1 cellular context compared by ENCODE assay signal in genomic region chr3:154132777-154133375, GRCh38.
A peak's percentile ranks its signal among the peaks of the same experiment; 100 is the strongest.
TF ChIP-seq lines count a peak whose summit lies in the region.

No MANE protein-coding gene starts in this region.

TF ChIP-seq in HEK293, 187 proteins besides CTCF, POLR2A, EP300 and RAD21 (continued from another document and continues in another):
- TF ChIP-seq, protein P1, sequence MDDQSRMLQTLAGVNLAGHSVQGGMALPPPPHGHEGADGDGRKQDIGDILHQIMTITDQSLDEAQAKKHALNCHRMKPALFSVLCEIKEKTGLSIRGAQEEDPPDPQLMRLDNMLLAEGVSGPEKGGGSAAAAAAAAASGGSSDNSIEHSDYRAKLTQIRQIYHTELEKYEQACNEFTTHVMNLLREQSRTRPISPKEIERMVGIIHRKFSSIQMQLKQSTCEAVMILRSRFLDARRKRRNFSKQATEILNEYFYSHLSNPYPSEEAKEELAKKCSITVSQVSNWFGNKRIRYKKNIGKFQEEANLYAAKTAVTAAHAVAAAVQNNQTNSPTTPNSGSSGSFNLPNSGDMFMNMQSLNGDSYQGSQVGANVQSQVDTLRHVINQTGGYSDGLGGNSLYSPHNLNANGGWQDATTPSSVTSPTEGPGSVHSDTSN (CRISPR knock-in tag; IDR thresholded peaks at IDR 0.05) = no peak
- TF ChIP-seq OVOL3 (tag by site-specific recombination; IDR thresholded peaks at IDR 0.05) = peak; percentile 77; the same call in 1 of the 2 replicates
- peak; percentile 89 for TF ChIP-seq OSR2 (tag by site-specific recombination; IDR thresholded peaks at IDR 0.05)
- TF ChIP-seq ZNF488 (tag by site-specific recombination; IDR thresholded peaks at IDR 0.05) = no peak
- TF ChIP-seq ZNF549 (tag by site-specific recombination; IDR thresholded peaks at IDR 0.05) = no peak
- no peak for TF ChIP-seq ZNF837 (tag by site-specific recombination; IDR thresholded peaks at IDR 0.05)
- no peak for TF ChIP-seq SP3 (tag by site-specific recombination; IDR thresholded peaks at IDR 0.05)
- no peak for TF ChIP-seq GLIS2 (tag by site-specific recombination; IDR thresholded peaks at IDR 0.05)
- no peak for TF ChIP-seq ZNF138 (tag by site-specific recombination; IDR thresholded peaks at IDR 0.05; ENCODE audit: borderline replicate concordance)
- TF ChIP-seq, protein P2, sequence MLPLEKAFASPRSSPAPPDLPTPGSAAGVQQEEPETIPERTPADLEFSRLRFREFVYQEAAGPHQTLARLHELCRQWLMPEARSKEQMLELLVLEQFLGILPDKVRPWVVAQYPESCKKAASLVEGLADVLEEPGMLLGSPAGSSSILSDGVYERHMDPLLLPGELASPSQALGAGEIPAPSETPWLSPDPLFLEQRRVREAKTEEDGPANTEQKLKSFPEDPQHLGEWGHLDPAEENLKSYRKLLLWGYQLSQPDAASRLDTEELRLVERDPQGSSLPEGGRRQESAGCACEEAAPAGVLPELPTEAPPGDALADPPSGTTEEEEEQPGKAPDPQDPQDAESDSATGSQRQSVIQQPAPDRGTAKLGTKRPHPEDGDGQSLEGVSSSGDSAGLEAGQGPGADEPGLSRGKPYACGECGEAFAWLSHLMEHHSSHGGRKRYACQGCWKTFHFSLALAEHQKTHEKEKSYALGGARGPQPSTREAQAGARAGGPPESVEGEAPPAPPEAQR (tag by site-specific recombination; IDR thresholded peaks at IDR 0.05) = no peak
- no peak for TF ChIP-seq YY2 (tag by site-specific recombination; IDR thresholded peaks at IDR 0.05)
- no peak for TF ChIP-seq ZNF660 (tag by site-specific recombination; IDR thresholded peaks at IDR 0.05)
- TF ChIP-seq ZBTB1 (tag by site-specific recombination; IDR thresholded peaks at IDR 0.05) = 0 out of 2 replicates have a peak, but pooled peaks have one; percentile 21
- TF ChIP-seq ZNF169 (tag by site-specific recombination; IDR thresholded peaks at IDR 0.05) = no peak
- TF ChIP-seq ZNF350 (tag by site-specific recombination; IDR thresholded peaks at IDR 0.05) = no peak
- TF ChIP-seq ZNF530 (tag by site-specific recombination; IDR thresholded peaks at IDR 0.05; ENCODE audit: low read depth) = no peak
- TF ChIP-seq ZNF707 (tag by site-specific recombination; IDR thresholded peaks at IDR 0.05) = no peak
- TF ChIP-seq TSHZ1 (tag by site-specific recombination; IDR thresholded peaks at IDR 0.05; ENCODE audit: borderline replicate concordance) = peak; percentile 68; the same call in 1 of the 2 replicates
- TF ChIP-seq, protein P3, sequence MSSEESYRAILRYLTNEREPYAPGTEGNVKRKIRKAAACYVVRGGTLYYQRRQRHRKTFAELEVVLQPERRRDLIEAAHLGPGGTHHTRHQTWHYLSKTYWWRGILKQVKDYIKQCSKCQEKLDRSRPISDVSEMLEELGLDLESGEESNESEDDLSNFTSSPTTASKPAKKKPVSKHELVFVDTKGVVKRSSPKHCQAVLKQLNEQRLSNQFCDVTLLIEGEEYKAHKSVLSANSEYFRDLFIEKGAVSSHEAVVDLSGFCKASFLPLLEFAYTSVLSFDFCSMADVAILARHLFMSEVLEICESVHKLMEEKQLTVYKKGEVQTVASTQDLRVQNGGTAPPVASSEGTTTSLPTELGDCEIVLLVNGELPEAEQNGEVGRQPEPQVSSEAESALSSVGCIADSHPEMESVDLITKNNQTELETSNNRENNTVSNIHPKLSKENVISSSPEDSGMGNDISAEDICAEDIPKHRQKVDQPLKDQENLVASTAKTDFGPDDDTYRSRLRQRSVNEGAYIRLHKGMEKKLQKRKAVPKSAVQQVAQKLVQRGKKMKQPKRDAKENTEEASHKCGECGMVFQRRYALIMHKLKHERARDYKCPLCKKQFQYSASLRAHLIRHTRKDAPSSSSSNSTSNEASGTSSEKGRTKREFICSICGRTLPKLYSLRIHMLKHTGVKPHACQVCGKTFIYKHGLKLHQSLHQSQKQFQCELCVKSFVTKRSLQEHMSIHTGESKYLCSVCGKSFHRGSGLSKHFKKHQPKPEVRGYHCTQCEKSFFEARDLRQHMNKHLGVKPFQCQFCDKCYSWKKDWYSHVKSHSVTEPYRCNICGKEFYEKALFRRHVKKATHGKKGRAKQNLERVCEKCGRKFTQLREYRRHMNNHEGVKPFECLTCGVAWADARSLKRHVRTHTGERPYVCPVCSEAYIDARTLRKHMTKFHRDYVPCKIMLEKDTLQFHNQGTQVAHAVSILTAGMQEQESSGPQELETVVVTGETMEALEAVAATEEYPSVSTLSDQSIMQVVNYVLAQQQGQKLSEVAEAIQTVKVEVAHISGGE (tag by site-specific recombination; conservative IDR thresholded peaks at IDR 0.05; ENCODE audit: low read depth) = no peak
- no peak for TF ChIP-seq ZNF157 (tag by site-specific recombination; IDR thresholded peaks at IDR 0.05)
- no peak for TF ChIP-seq ZNF404 (tag by site-specific recombination; IDR thresholded peaks at IDR 0.05)
- no peak for TF ChIP-seq ZNF501 (tag by site-specific recombination; IDR thresholded peaks at IDR 0.05)
- TF ChIP-seq AEBP2 (tag by site-specific recombination; IDR thresholded peaks at IDR 0.05; ENCODE audit: borderline replicate concordance) = no peak
- no peak for TF ChIP-seq ZNF155 (tag by site-specific recombination; IDR thresholded peaks at IDR 0.05)
- TF ChIP-seq ZNF26 (tag by site-specific recombination; IDR thresholded peaks at IDR 0.05) = no peak
- no peak for TF ChIP-seq ZNF16 (tag by site-specific recombination; IDR thresholded peaks at IDR 0.05; ENCODE audit: low read depth)
- TF ChIP-seq ZNF621 (tag by site-specific recombination; IDR thresholded peaks at IDR 0.05) = no peak
- no peak for TF ChIP-seq ZNF768 (tag by site-specific recombination; IDR thresholded peaks at IDR 0.05)
- no peak for TF ChIP-seq YY1 (tag by site-specific recombination; IDR thresholded peaks at IDR 0.05)
- TF ChIP-seq ZNF555 (tag by site-specific recombination; conservative IDR thresholded peaks at IDR 0.05) = no peak
- no peak for TF ChIP-seq ZNF544 (tag by site-specific recombination; IDR thresholded peaks at IDR 0.05)
- TF ChIP-seq ZNF24 (tag by site-specific recombination; IDR thresholded peaks at IDR 0.05) = 0 out of 2 replicates have a peak, but pooled peaks have one; percentile 48
- TF ChIP-seq ZNF366 (tag by site-specific recombination; conservative IDR thresholded peaks at IDR 0.05) = no peak; the same call in none of the 2 replicates
- TF ChIP-seq BCL6B (tag by site-specific recombination; IDR thresholded peaks at IDR 0.05) = no peak
- TF ChIP-seq ZNF394 (tag by site-specific recombination; IDR thresholded peaks at IDR 0.05; ENCODE audit: borderline replicate concordance) = no peak
- no peak for TF ChIP-seq ZNF266 (tag by site-specific recombination; IDR thresholded peaks at IDR 0.05; ENCODE audit: low read depth)
- TF ChIP-seq GLIS1 (tag by site-specific recombination; IDR thresholded peaks at IDR 0.05) = 0 out of 2 replicates have a peak, but pooled peaks have one; percentile 28
- TF ChIP-seq ELK4 (IDR thresholded peaks at IDR 0.05; ENCODE audit: borderline replicate concordance, low read depth, low read length) = no peak
- TF ChIP-seq MZF1 (tag by site-specific recombination; IDR thresholded peaks at IDR 0.05; ENCODE audit: borderline replicate concordance) = peak; percentile 15; the same call in 1 of the 2 replicates
- no peak for TF ChIP-seq ZNF596 (tag by site-specific recombination; IDR thresholded peaks at IDR 0.05)
- TF ChIP-seq ZNF701 (tag by site-specific recombination; IDR thresholded peaks at IDR 0.05) = no peak
- TF ChIP-seq SP7 (tag by site-specific recombination; IDR thresholded peaks at IDR 0.05) = peak; percentile 72; the same call in 1 of the 2 replicates
- no peak for TF ChIP-seq ZNF112 (tag by site-specific recombination; IDR thresholded peaks at IDR 0.05)
- TF ChIP-seq ZNF510 (tag by site-specific recombination; IDR thresholded peaks at IDR 0.05; ENCODE audit: insufficient replicate concordance) = no peak
- TF ChIP-seq ZNF654 (tag by site-specific recombination; IDR thresholded peaks at IDR 0.05; ENCODE audit: low read depth) = no peak
- TF ChIP-seq SCRT2 (tag by site-specific recombination; IDR thresholded peaks at IDR 0.05) = peak; percentile 77
- peak; percentile 47; the same call in 1 of the 2 replicates for TF ChIP-seq ZBTB8A (tag by site-specific recombination; IDR thresholded peaks at IDR 0.05)
- peak; percentile 81; the same call in 1 of the 2 replicates for TF ChIP-seq ZNF792 (tag by site-specific recombination; IDR thresholded peaks at IDR 0.05)
- no peak for TF ChIP-seq ZFP3 (tag by site-specific recombination; IDR thresholded peaks at IDR 0.05; ENCODE audit: low read depth)
- TF ChIP-seq ZNF830 (tag by site-specific recombination; IDR thresholded peaks at IDR 0.05; ENCODE audit: low read depth) = no peak
- TF ChIP-seq KLF8 (tag by site-specific recombination; IDR thresholded peaks at IDR 0.05) = 0 out of 2 replicates have a peak, but pooled peaks have one; percentile 20
- TF ChIP-seq GFI1B (tag by site-specific recombination; IDR thresholded peaks at IDR 0.05) = peak; percentile 49; the same call in 1 of the 2 replicates
- TF ChIP-seq ZBTB20 (tag by site-specific recombination; IDR thresholded peaks at IDR 0.05) = peak; percentile 89
- peak; percentile 80 for TF ChIP-seq ZBTB21 (tag by site-specific recombination; IDR thresholded peaks at IDR 0.05)
- no peak for TF ChIP-seq ZNF146 (tag by site-specific recombination; IDR thresholded peaks at IDR 0.05)
- TF ChIP-seq ZNF561 (tag by site-specific recombination; IDR thresholded peaks at IDR 0.05; ENCODE audit: borderline replicate concordance) = 0 out of 2 replicates have a peak, but pooled peaks have one; percentile 33
- no peak; the same call in 1 of the 2 replicates for TF ChIP-seq ZNF558 (tag by site-specific recombination; IDR thresholded peaks at IDR 0.05)
